ENCODE assay signal across 8 cellular contexts in genomic region chr12:45170456-45171042, GRCh38. TPM values are rescaled to one million over a fixed set of nuclear protein-coding genes. Genes with fewer than 3 reads are reported as not detected.
DNase-seq lines count a peak whose midpoint lies in the region; ATAC-seq and TF ChIP-seq lines count a peak whose summit lies in the region.

No MANE protein-coding gene starts in this region.

- intact Hi-C loops in activated naive CD4-positive, alpha-beta T cell treated with anti-CD3 and anti-CD28 coated beads for 36 hours (cut with micrococcal nuclease): loop anchor here (1.0 to 10.0 kb wide), 5 partner anchors 46 to 824 kb away; partner anchors contain the start of genes ANO6 and SCAF11
- intact Hi-C loops in upper lobe of right lung (cut with DNase I): no loop called here

- TF ChIP-seq RAD21 in SK-N-SH (IDR thresholded peaks at IDR 0.05; ENCODE audit: low read length): peak; percentile 86

- no peak overlapping the region for H3K27ac ChIP-seq in SK-N-SH (ENCODE audit: low read depth in 2 of 2, low read length in 1 of 2)
- H3K27ac ChIP-seq in upper lobe of right lung: no peak overlapping the region

- TF ChIP-seq CTCF in Loucy (conservative IDR thresholded peaks at IDR 0.05; ENCODE audit: low read length) (peak; percentile 97), SK-N-SH (IDR thresholded peaks at IDR 0.05) (peak; percentile 91), glutamatergic neuron (IDR thresholded peaks at IDR 0.05; ENCODE audit: partially characterized antibody, unreplicated experiment) (peak; percentile 95), upper lobe of right lung (IDR thresholded peaks at IDR 0.05) (peak; percentile 96)

- H3K9me3 ChIP-seq in Loucy (ENCODE audit: insufficient read depth, low read depth, low read length): no peaks in the 10 kb centered on the region
- no peaks in the 10 kb centered on the region for H3K9me3 ChIP-seq in SK-N-SH
- no peaks in the 10 kb centered on the region for H3K9me3 ChIP-seq in upper lobe of right lung

- no peaks in the 10 kb centered on the region for H3K79me2 ChIP-seq in Loucy (ENCODE audit: insufficient read depth, low read length)
- H3K79me2 ChIP-seq in SK-N-SH (ENCODE audit: insufficient read depth): no peaks in the 10 kb centered on the region

- H3K27me3 Mint-ChIP-seq in activated naive CD4-positive, alpha-beta T cell treated with anti-CD3 and anti-CD28 coated beads for 36 hours (ENCODE audit: low read depth): no peaks in the 10 kb centered on the region
- H3K27me3 Mint-ChIP-seq in glutamatergic neuron (ENCODE audit: unreplicated experiment): peaks cover 2% of the 10 kb centered on the region

- H3K9ac ChIP-seq in Loucy (ENCODE audit: low read depth, low read length, poor library complexity, severe bottlenecking) (no peak overlapping the region), SK-N-SH (no peak overlapping the region)

- POLR2A ChIA-PET in SK-N-SH (lab: Yijun Ruan, JAX): no interaction called here

- H3K27me3 ChIP-seq in Loucy (ENCODE audit: insufficient read depth, low read length, poor library complexity, severe bottlenecking) (no peaks in the 10 kb centered on the region), SK-N-SH (ENCODE audit: insufficient read depth) (no peaks in the 10 kb centered on the region), upper lobe of right lung (no peaks in the 10 kb centered on the region)

- H3K4me2 ChIP-seq in Loucy (ENCODE audit: low read depth, low read length, poor library complexity, severe bottlenecking) (no peak overlapping the region), SK-N-SH (no peak overlapping the region)

- H3K4me1 ChIP-seq in Loucy (ENCODE audit: insufficient read depth, low read length, poor library complexity, severe bottlenecking): no peaks in the 10 kb centered on the region
- H3K4me1 ChIP-seq in SK-N-SH (ENCODE audit: control insufficient read depth in 1 of 2, insufficient read depth in 2 of 2, low read depth in 1 of 2, low read length in 1 of 2): no peaks in the 10 kb centered on the region
- H3K4me1 ChIP-seq in upper lobe of right lung: no peaks in the 10 kb centered on the region

- peaks cover 3% of the 10 kb centered on the region for H3K36me3 Mint-ChIP-seq in activated naive CD4-positive, alpha-beta T cell treated with anti-CD3 and anti-CD28 coated beads for 36 hours (ENCODE audit: low read depth)
- H3K36me3 Mint-ChIP-seq in glutamatergic neuron (ENCODE audit: unreplicated experiment): no peaks in the 10 kb centered on the region

- ATAC-seq in GM19372 (IDR thresholded peaks at IDR 0.05; ENCODE audit: low read depth, unreplicated experiment): peak; percentile 76
- peak; percentile 96 for ATAC-seq in upper lobe of right lung

- no peaks in the 10 kb centered on the region for H4K20me1 ChIP-seq in Loucy (ENCODE audit: insufficient read depth, low read length, poor library complexity, severe bottlenecking)
- no peaks in the 10 kb centered on the region for H4K20me1 ChIP-seq in SK-N-SH (ENCODE audit: insufficient read depth)

- H3K9me2 ChIP-seq in Loucy (replicated peaks; ENCODE audit: low read depth, low read length): no peaks in the 10 kb centered on the region
- H3K9me2 ChIP-seq in SK-N-SH: no peaks in the 10 kb centered on the region

- no peak overlapping the region for H3K4me3 Mint-ChIP-seq in activated naive CD4-positive, alpha-beta T cell treated with anti-CD3 and anti-CD28 coated beads for 36 hours
- H3K4me3 Mint-ChIP-seq in glutamatergic neuron (ENCODE audit: unreplicated experiment): no peak overlapping the region

- H3K4me1 Mint-ChIP-seq in activated naive CD4-positive, alpha-beta T cell treated with anti-CD3 and anti-CD28 coated beads for 36 hours (ENCODE audit: low read depth): no peaks in the 10 kb centered on the region
- H3K4me1 Mint-ChIP-seq in glutamatergic neuron (ENCODE audit: low read depth, unreplicated experiment): peaks cover 4% of the 10 kb centered on the region

- peaks cover 4% of the 10 kb centered on the region; the same call in 1 of the 2 replicates for H3K36me3 ChIP-seq in Loucy (ENCODE audit: insufficient read depth, low read length)
- no peaks in the 10 kb centered on the region for H3K36me3 ChIP-seq in SK-N-SH (replicated peaks in 1 of 2; ENCODE audit: control insufficient read depth in 1 of 2, insufficient read depth in 2 of 2, low read length in 1 of 2)
- H3K36me3 ChIP-seq in upper lobe of right lung: no peaks in the 10 kb centered on the region

- H3K4me3 ChIP-seq in Loucy (ENCODE audit: low read length, poor library complexity, severe bottlenecking) (no peak overlapping the region), SK-N-SH (ENCODE audit: low read depth in 2 of 2, low read length in 1 of 2) (no peak overlapping the region; a peak in 1 of 4 replicates), upper lobe of right lung (no peak overlapping the region)

- H2AFZ ChIP-seq in Loucy (ENCODE audit: low read length) (no peak overlapping the region), SK-N-SH (ENCODE audit: low read depth) (no peak overlapping the region)

- DNase-seq in C1 segment of cervical spinal cord (lab: John Stamatoyannopoulos, UW) (peak in 10 of 14 donors; percentile 1 to 54 (median 8)), SK-N-SH (peak; percentile 67), glutamatergic neuron (peak; percentile 91), pons (ENCODE audit: low spot score) (peak; percentile 62), upper lobe of right lung (peak; percentile 80)
- DNase-seq in activated naive CD4-positive, alpha-beta T cell treated with anti-CD3 and anti-CD28 coated beads for 36 hours: peak; percentile 92

- no peak for TF ChIP-seq EP300 in SK-N-SH (IDR thresholded peaks at IDR 0.05; ENCODE audit: borderline replicate concordance in 1 of 2, low read depth in 1 of 2, low read length in 1 of 2)

- CTCF ChIA-PET in SK-N-SH (lab: Yijun Ruan, JAX): interaction anchor here (0.6 to 1.3 kb wide), 23 partner anchors 9 to 1155 kb away, joined by 3 to 16 read pairs (median 3); no protein-coding TSS in a partner anchor
- CTCF ChIA-PET in activated naive CD4-positive, alpha-beta T cell treated with anti-CD3 and anti-CD28 coated beads for 36 hours (lab: Charles Lee): interaction anchor here (0.6 to 1.7 kb wide), 13 partner anchors 29 to 380 kb away, joined by 3 to 6 read pairs (median 3); partner anchors contain the start of gene ANO6

- no peaks in the 10 kb centered on the region for H3K9me3 Mint-ChIP-seq in activated naive CD4-positive, alpha-beta T cell treated with anti-CD3 and anti-CD28 coated beads for 36 hours
- peaks cover 4% of the 10 kb centered on the region for H3K9me3 Mint-ChIP-seq in glutamatergic neuron (ENCODE audit: unreplicated experiment)

- H3F3A ChIP-seq in Loucy (ENCODE audit: low read depth): no peaks in the 10 kb centered on the region
- H3F3A ChIP-seq in SK-N-SH (replicated peaks; ENCODE audit: insufficient read depth): no peaks in the 10 kb centered on the region

- no peak overlapping the region for H3K27ac Mint-ChIP-seq in activated naive CD4-positive, alpha-beta T cell treated with anti-CD3 and anti-CD28 coated beads for 36 hours
- H3K27ac Mint-ChIP-seq in glutamatergic neuron (ENCODE audit: unreplicated experiment): no peak overlapping the region

- WGBS in SK-N-SH (ENCODE audit: low lambda C conversion rate): 72% methylated on average over 3 of the region's 3 CpGs

TF ChIP-seq in SK-N-SH, 30 proteins besides CTCF, POLR2A, EP300 and RAD21:
- TF ChIP-seq USF1 (IDR thresholded peaks at IDR 0.05; ENCODE audit: borderline replicate concordance, low read depth) (no peak), SMC3 (IDR thresholded peaks at IDR 0.05; ENCODE audit: low read depth, low read length) (peak; percentile 76)

RNA-seq across cellular contexts. Expression of gene ANO6, which starts 45.3 kb away (rescaled TPM):
- 20.1 and 26.7 TPM in 2 replicates for polyA plus RNA-seq in SK-N-SH (2012; rRNA removed)
- 33.7 and 34.5 TPM in 2 replicates for polyA plus RNA-seq in SK-N-SH (2012; cell fraction: cytosol; rRNA removed)
- 11.0 and 22.7 TPM in 2 replicates for polyA plus RNA-seq in SK-N-SH (2012; cell fraction: nucleus; rRNA removed)
- 10 to 100 TPM; 12.9 to 14.6 TPM for total RNA-seq in activated naive CD4-positive, alpha-beta T cell treated with anti-CD3 and anti-CD28 coated beads for 36 hours
- total RNA-seq in glutamatergic neuron (ENCODE audit: unreplicated experiment) (35.9 TPM), upper lobe of right lung (85.0 TPM)

Comparison
In these comparisons a context has a peak if more than half of its experiments do, and no peak if none do; other contexts are left out.
1. DNase-seq: peak in every context shown above with its lines; median percentile 92 in activated naive CD4-positive, alpha-beta T cell treated with anti-CD3 and anti-CD28 coated beads for 36 hours; 91 in glutamatergic neuron; 80 in upper lobe of right lung; 67 in SK-N-SH; 62 in pons; 8 in C1 segment of cervical spinal cord.